Comparison of ENCODE assay signal across 11 cellular contexts in the genomic region with DNA sequence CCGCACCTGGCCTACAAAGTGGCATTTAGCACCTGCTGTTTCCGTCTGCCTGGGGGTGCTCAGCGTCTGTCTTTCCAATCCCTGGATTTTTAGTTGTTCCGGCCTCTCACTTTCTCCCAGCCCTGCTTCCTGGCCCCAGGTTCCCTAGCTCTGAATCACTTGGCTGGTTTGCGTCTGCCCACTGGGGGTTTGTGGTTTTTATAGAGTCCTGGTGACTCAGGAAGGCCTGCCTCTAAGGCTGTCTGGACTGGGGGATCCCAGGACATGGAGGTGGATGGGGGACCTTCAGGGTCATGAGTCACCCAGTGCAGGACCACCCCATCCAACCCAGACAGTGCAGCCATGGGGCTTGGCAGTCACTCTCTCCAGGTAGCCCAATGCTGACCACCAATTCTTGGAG. TPM values are rescaled to one million over a fixed set of nuclear protein-coding genes. Genes with fewer than 3 reads are reported as not detected.
A peak's percentile ranks its signal among the peaks of the same experiment; 100 is the strongest.
DNase-seq lines count a peak whose midpoint lies in the region; ATAC-seq and TF ChIP-seq lines count a peak whose summit lies in the region.
"Had no signal": no experiment of that assay in that cellular context is flagged by ENCODE, and none has a peak within 500 bp of the region (broad histone marks: within the 10 kb centered on the region; RNA-seq: fewer than 3 reads in every experiment).

No MANE protein-coding gene starts in this region.

- TF ChIP-seq CTCF in heart left ventricle (IDR thresholded peaks at IDR 0.05) (no peak), left ventricle myocardium inferior (IDR thresholded peaks at IDR 0.05; ENCODE audit: borderline replicate concordance) (no peak), tibial nerve (IDR thresholded peaks at IDR 0.05) (no peak)

- 82 to 87% (median 85%) methylated on average over 5 of the region's 5 CpGs for WGBS in heart left ventricle, 4 donors
- WGBS in tibial nerve, 2 donors = 65 to 84% methylated on average over 5 of the region's 5 CpGs

- intact Hi-C loops in heart left ventricle (cut with DNase I) (no loop called here), left ventricle myocardium inferior (cut with micrococcal nuclease) (no loop called here)

- TF ChIP-seq EP300 in tibial nerve (IDR thresholded peaks at IDR 0.05) = peak in 1 of 2 donors; percentile 9

- ATAC-seq in heart left ventricle (peak in 3 of 4 donors; percentile 19 to 77 (median 31)), HG02870 (IDR thresholded peaks at IDR 0.05; ENCODE audit: unreplicated experiment) (no peak), GM21529 (IDR thresholded peaks at IDR 0.05; ENCODE audit: unreplicated experiment) (no peak), GM18505 (IDR thresholded peaks at IDR 0.05; ENCODE audit: unreplicated experiment) (no peak)

- no peaks in the 10 kb centered on the region for H3K9me3 Mint-ChIP-seq in activated naive CD8-positive, alpha-beta T cell (ENCODE audit: low read depth)
- H3K9me3 Mint-ChIP-seq: CD4-positive, CD25-positive, alpha-beta regulatory T cell had no signal

- peaks cover 5% of the 10 kb centered on the region for H3K36me3 Mint-ChIP-seq in activated naive CD8-positive, alpha-beta T cell

- H3K27ac ChIP-seq in heart left ventricle = no peak overlapping the region
- no peak overlapping the region for H3K27ac ChIP-seq in left ventricle myocardium inferior (replicated peaks)
- peak overlapping the region in 1 of 4 donors; percentile 79 for H3K27ac ChIP-seq in tibial nerve
- H3K27ac ChIP-seq: neutrophil had no signal

- H3K4me3 ChIP-seq in heart left ventricle (no peak overlapping the region), left ventricle myocardium inferior (no peak overlapping the region), tibial nerve (no peak overlapping the region)

- H3K27me3 ChIP-seq in heart left ventricle = no peaks in the 10 kb centered on the region
- no peaks in the 10 kb centered on the region for H3K27me3 ChIP-seq in left ventricle myocardium inferior (ENCODE audit: low read depth)
- H3K27me3 ChIP-seq in tibial nerve = no peaks in the 10 kb centered on the region
- H3K27me3 ChIP-seq: neutrophil had no signal

- peak overlapping the region; percentile 54 for H3K27ac Mint-ChIP-seq in activated naive CD8-positive, alpha-beta T cell

- peaks cover 6% of the 10 kb centered on the region for H3K4me1 Mint-ChIP-seq in activated naive CD8-positive, alpha-beta T cell (ENCODE audit: low read depth)

- no peaks in the 10 kb centered on the region for H3K27me3 Mint-ChIP-seq in activated naive CD8-positive, alpha-beta T cell
- H3K27me3 Mint-ChIP-seq: CD4-positive, CD25-positive, alpha-beta regulatory T cell had no signal

- no peak for TF ChIP-seq POLR2A in heart left ventricle (IDR thresholded peaks at IDR 0.05)
- TF ChIP-seq POLR2A in tibial nerve (IDR thresholded peaks at IDR 0.05) = no peak
- no peak for TF ChIP-seq POLR2A in GM18505 (IDR thresholded peaks at IDR 0.05; ENCODE audit: borderline replicate concordance, extremely low read depth, insufficient read depth, insufficient read length)

- H3K9me3 ChIP-seq in heart left ventricle = no peaks in the 10 kb centered on the region
- H3K9me3 ChIP-seq in left ventricle myocardium inferior (replicated peaks) = no peaks in the 10 kb centered on the region
- H3K9me3 ChIP-seq in tibial nerve = no peaks in the 10 kb centered on the region
- H3K9me3 ChIP-seq: neutrophil had no signal

- DNase-seq in heart left ventricle (peak in 1 of 5 donors; percentile 60), left ventricle myocardium inferior (no peak), glomerular endothelial cell (ENCODE audit: extremely low read depth, low read depth, low spot score) (peak; percentile 27), tibial nerve (ENCODE audit: low spot score in 2 of 2) (peak; percentile 64 to 77)
- DNase-seq: activated CD4-positive, alpha-beta T cell treated with anti-CD3 and anti-CD28 coated beads, Interleukin-2, amount 50 U/mL, for 4 hours; CD4-positive, CD25-positive, alpha-beta regulatory T cell had no signal

- H3K36me3 ChIP-seq in heart left ventricle (peaks cover 0 to 34% (median 4%) of the 10 kb centered on the region in 9 donors), left ventricle myocardium inferior (peaks cover 15% of the 10 kb centered on the region), tibial nerve (peaks cover 0 to 27% (median 0%) of the 10 kb centered on the region in 3 donors)
- H3K36me3 ChIP-seq: neutrophil had no signal

- no peak overlapping the region for H3K4me3 Mint-ChIP-seq in activated naive CD8-positive, alpha-beta T cell
- H3K4me3 Mint-ChIP-seq: CD4-positive, CD25-positive, alpha-beta regulatory T cell had no signal

- H3K4me1 ChIP-seq in heart left ventricle (peaks cover 0 to 24% (median 11%) of the 10 kb centered on the region in 12 donors), left ventricle myocardium inferior (peaks cover 27% of the 10 kb centered on the region), tibial nerve (peaks cover 0 to 66% (median 9%) of the 10 kb centered on the region in 4 donors)

RNA-seq across cellular contexts. Expression of a gene that starts 53.5 kb away (rescaled TPM):
- total RNA-seq in heart left ventricle = 100 to 1,000 TPM in 2 of 9 donors, 10 to 100 TPM in 7; 75.6 to 122 (median 89.3) TPM
- polyA plus RNA-seq in heart left ventricle = 10 to 100 TPM; 46.7 to 78.1 TPM
- 78.3 TPM for total RNA-seq in left ventricle myocardium inferior
- 83.9 and 95.2 TPM in 2 replicates for total RNA-seq in glomerular endothelial cell
- total RNA-seq in tibial nerve = 10 to 100 TPM; 39.5 to 60.6 (median 44.3) TPM

RNA-seq across cellular contexts. Expression of a gene that starts 53.6 kb away (rescaled TPM):
- 1 to 10 TPM; 2.8 to 7.5 (median 4.4) TPM for total RNA-seq in heart left ventricle
- polyA plus RNA-seq in heart left ventricle = 1 to 10 TPM; 2.2 to 2.7 TPM
- total RNA-seq in left ventricle myocardium inferior = 6.1 TPM
- 3.3 and 4.7 TPM in 2 replicates for total RNA-seq in glomerular endothelial cell
- 1 to 10 TPM; 4.8 to 6.7 (median 5.5) TPM for total RNA-seq in tibial nerve

Comparison
In these comparisons a context has a peak if more than half of its experiments do, and no peak if none do; other contexts are left out.
1. ATAC-seq: peak in heart left ventricle (3 of 4); none in HG02870 (single experiment), GM21529 (single experiment) and GM18505 (single experiment).